8 cellular contexts compared by ENCODE assay signal in the genomic region with DNA sequence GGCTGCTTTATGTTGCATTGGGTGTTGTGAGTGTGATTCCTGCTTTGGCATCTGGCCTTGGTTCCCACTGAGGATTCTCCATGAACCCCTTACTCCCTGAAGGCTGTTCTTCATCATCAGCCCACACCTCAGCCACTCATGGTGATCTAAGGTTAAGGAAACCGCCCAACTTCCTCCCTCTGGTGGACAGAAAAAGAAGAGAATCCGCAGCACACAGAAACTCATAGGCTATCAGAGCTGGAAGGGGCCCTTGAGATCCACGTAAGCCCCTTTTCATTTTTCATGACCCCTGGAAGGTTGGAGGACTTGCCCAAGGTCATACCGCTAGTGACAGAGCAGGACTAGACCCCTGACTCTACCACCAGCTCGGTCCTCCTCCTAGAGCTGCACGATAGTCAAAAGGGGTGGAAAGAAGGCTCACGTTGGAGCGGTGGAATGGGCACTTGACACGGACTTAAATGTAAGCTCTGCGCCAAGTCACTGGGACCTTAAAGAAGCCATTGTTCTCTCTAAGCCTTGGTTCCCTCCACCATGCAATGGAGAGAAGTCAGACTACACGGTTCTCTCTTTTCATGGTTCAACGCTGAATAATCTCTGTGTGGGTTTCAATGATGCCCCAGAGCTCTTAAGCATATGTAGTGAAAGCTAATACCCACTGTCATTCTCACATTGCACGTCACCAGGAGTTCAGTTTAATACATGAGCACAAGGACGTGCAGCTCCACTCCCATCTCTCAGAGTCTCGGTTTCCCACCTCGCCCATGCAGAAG.
DNase-seq lines count a peak whose midpoint lies in the region; ATAC-seq, FAIRE-seq and TF ChIP-seq lines count a peak whose summit lies in the region.

No MANE protein-coding gene starts in this region.

- H2BK120ac ChIP-seq in mesendoderm (ENCODE audit: low read depth, low read length) = no peak overlapping the region

- no peak overlapping the region for H3K23ac ChIP-seq in mesendoderm (ENCODE audit: low read length)

- WGBS in mesendoderm (ENCODE audit: extremely low coverage, insufficient coverage, low lambda C conversion rate) = no CpG with 5 or more reads among the region's 16 CpGs
- 84 to 90% methylated on average over 16 of the region's 16 CpGs for WGBS in lower leg skin, 2 donors

- no peaks in the 10 kb centered on the region for H3K79me1 ChIP-seq in mesendoderm (ENCODE audit: low read length)

- no peak overlapping the region for H3K4ac ChIP-seq in mesendoderm (ENCODE audit: low read depth, low read length)

- peaks cover 7% of the 10 kb centered on the region for H3K4me1 ChIP-seq in mesendoderm (ENCODE audit: control insufficient read depth, low read depth, low read length)

- no peak overlapping the region for H2BK15ac ChIP-seq in mesendoderm (replicated peaks; ENCODE audit: low read depth)

- H3K27ac ChIP-seq in mesendoderm (ENCODE audit: low read depth, low read length) = peak overlapping the region; percentile 41

- no peak overlapping the region for H3K4me2 ChIP-seq in mesendoderm (ENCODE audit: low read length)

- H3K79me2 ChIP-seq in mesendoderm (ENCODE audit: control insufficient read depth, insufficient read depth, low read length) = no peaks in the 10 kb centered on the region

- no peak for ATAC-seq in HG02970 (IDR thresholded peaks at IDR 0.05; ENCODE audit: low FRiP score, unreplicated experiment)

- peak overlapping the region; percentile 66 for H2AK5ac ChIP-seq in mesendoderm (ENCODE audit: low read length)

- no peaks in the 10 kb centered on the region for H3K36me3 ChIP-seq in mesendoderm (ENCODE audit: control insufficient read depth, insufficient read depth, low read length)

- no peaks in the 10 kb centered on the region for H3K27me3 ChIP-seq in mesendoderm (ENCODE audit: insufficient read depth, low read length, poor library complexity)

- H3K56ac ChIP-seq in mesendoderm (ENCODE audit: low read length) = peak overlapping the region; percentile 47

- no peak overlapping the region for H4K5ac ChIP-seq in mesendoderm (ENCODE audit: low read length)

- H2BK5ac ChIP-seq in mesendoderm (ENCODE audit: low read length) = peak overlapping the region; percentile 43

- intact Hi-C loops in lower leg skin (cut with DNase I; ENCODE audit: low total_unique reads) = no loop called here

- H3K4me3 ChIP-seq in mesendoderm (ENCODE audit: low read length) (no peak overlapping the region), lower leg skin (ENCODE audit: low read depth, poor library complexity, severe bottlenecking) (no peak overlapping the region)

- no peak overlapping the region for H3K18ac ChIP-seq in mesendoderm (ENCODE audit: low read length)

- TF ChIP-seq CTCF in lower leg skin (IDR thresholded peaks at IDR 0.05) = no peak

- FAIRE-seq in frontal cortex (lab: Jason Lieb, UNC) = no peak

- peak overlapping the region; percentile 25 for H3K9ac ChIP-seq in mesendoderm (ENCODE audit: low read length)

- TF ChIP-seq POLR2A in lower leg skin (IDR thresholded peaks at IDR 0.05) = no peak

- H4K8ac ChIP-seq in mesendoderm (ENCODE audit: low read depth, low read length) = no peak overlapping the region

- DNase-seq in stimulated activated naive CD4-positive, alpha-beta T cell (lab: John Stamatoyannopoulos, UW) = peak in 5 of 6 experiments; percentile 2 to 61 (median 42)
- DNase-seq in stimulated activated naive CD4-positive, alpha-beta T cell treated with Interleukin-2 at 50 U/mL for 16 hours (lab: John Stamatoyannopoulos, UW) = no peak
- DNase-seq in NCI-H526 treated with DMSO at 0.1 percent for 48 hours (lab: John Stamatoyannopoulos, UW) = peak; percentile 81
- DNase-seq in activated naive CD4-positive, alpha-beta T cell treated with anti-CD3 and anti-CD28 coated beads, Interleukin-2, amount 50 U/mL, for 16 hours = peak; percentile 31
- DNase-seq in mesendoderm = peak; percentile 77
- DNase-seq in lower leg skin (ENCODE audit: low spot score in 2 of 2) = no peak
- no peak for DNase-seq in frontal cortex (ENCODE audit: low spot score in 2 of 2)

Comparison
In these comparisons a context has a peak if more than half of its experiments do, and no peak if none do; other contexts are left out.
1. DNase-seq: peak in stimulated activated naive CD4-positive, alpha-beta T cell (5 of 6), NCI-H526 treated with DMSO at 0.1 percent for 48 hours (single experiment), activated naive CD4-positive, alpha-beta T cell treated with anti-CD3 and anti-CD28 coated beads, Interleukin-2, amount 50 U/mL, for 16 hours (single experiment) and mesendoderm (single experiment); none in stimulated activated naive CD4-positive, alpha-beta T cell treated with Interleukin-2 at 50 U/mL for 16 hours (single experiment), lower leg skin (0 of 2) and frontal cortex (0 of 2).